8 cellular contexts compared by ENCODE assay signal in the genomic region with DNA sequence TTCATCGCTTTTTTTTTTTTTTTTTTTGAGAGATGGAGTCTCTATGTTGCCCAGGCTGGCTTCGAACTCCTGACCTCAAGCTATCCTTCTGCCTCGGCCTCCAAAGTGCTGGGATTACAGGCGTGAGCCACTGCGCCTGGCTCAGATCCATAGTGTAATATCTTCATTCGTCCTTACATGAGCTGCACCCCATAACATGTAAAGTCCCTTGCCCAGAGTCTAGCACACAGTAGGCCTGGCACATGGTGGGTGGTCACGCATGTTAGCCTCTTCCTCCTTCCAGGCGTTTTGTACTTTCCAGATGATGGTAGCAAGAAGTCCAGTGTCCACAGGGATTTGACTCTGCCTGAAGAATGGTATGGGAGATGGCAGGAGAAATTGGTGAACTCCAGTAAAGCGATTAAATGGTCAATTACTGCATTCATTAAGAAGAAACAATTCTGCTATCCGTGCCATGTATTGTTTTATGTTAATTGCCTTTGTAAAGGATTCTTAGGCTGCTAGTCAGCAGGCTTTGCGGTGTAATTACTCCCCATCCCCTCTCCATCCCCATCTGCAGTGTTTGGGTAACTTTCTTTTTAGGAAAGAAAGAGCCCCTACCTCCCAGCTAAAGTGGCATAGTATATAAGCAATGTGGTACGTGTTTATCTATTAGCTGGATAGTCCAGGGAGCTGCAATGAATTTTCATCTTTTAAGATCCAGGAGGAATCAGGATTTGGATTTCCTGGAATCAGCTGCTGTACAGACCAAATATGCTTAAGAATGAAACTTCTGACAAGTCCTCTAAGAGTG. TPM values are rescaled to one million over a fixed set of nuclear protein-coding genes. Genes with fewer than 3 reads are reported as not detected.
DNase-seq lines count a peak whose midpoint lies in the region; ATAC-seq and TF ChIP-seq lines count a peak whose summit lies in the region.

No MANE protein-coding gene starts in this region.

- TF ChIP-seq CTCF in GM23338 (conservative IDR thresholded peaks at IDR 0.05; ENCODE audit: low read depth in 2 of 2), result no peak

- POLR2A ChIA-PET in activated CD8-positive, alpha-beta T cell treated with anti-CD3 and anti-CD28 coated beads, Interleukin-2, amount 10 ng/mL, durations not matched to agents 7 days and 5 days (lab: Charles Lee), result interaction anchor here (0.6 kb wide), 1 partner anchor 95 kb away, joined by 3 read pairs; no protein-coding TSS in a partner anchor

- H3K9me3 Mint-ChIP-seq in GM23338, result no peaks in the 10 kb centered on the region; the same call in 2 of the 3 replicates
- H3K9me3 Mint-ChIP-seq in activated CD8-positive, alpha-beta T cell treated with anti-CD3 and anti-CD28 coated beads, Interleukin-2, amount 10 ng/mL, durations not matched to agents 7 days and 5 days (ENCODE audit: insufficient read depth), result no peaks in the 10 kb centered on the region

- CTCF ChIA-PET in activated CD8-positive, alpha-beta T cell treated with anti-CD3 and anti-CD28 coated beads, Interleukin-2, amount 10 ng/mL, durations not matched to agents 7 days and 5 days (lab: Charles Lee), result interaction anchor here (1.0 kb wide), 1 partner anchor 8 kb away, joined by 3 read pairs; no protein-coding TSS in a partner anchor

- peaks cover 5% of the 10 kb centered on the region; the same call in 1 of the 3 replicates for H3K36me3 Mint-ChIP-seq in GM23338 (ENCODE audit: low read depth)
- H3K36me3 Mint-ChIP-seq in activated CD8-positive, alpha-beta T cell treated with anti-CD3 and anti-CD28 coated beads, Interleukin-2, amount 10 ng/mL, durations not matched to agents 7 days and 5 days (ENCODE audit: low read depth), result no peaks in the 10 kb centered on the region

- 0 out of 2 replicates have a peak overlapping the region, but pooled peaks have one; percentile 86 for H3K27ac Mint-ChIP-seq in GM23338
- H3K27ac Mint-ChIP-seq in activated CD8-positive, alpha-beta T cell treated with anti-CD3 and anti-CD28 coated beads, Interleukin-2, amount 10 ng/mL, durations not matched to agents 7 days and 5 days, result peak overlapping the region; percentile 70

- peaks cover 11% of the 10 kb centered on the region for H3K4me1 ChIP-seq in GM23338 (ENCODE audit: insufficient read depth)
- H3K4me1 ChIP-seq in iPS-15b (ENCODE audit: control insufficient read depth, insufficient read depth, low read length), result peaks cover 3% of the 10 kb centered on the region

- peak overlapping the region; percentile 94 for H3K4me2 ChIP-seq in GM23338

- peaks cover 4% of the 10 kb centered on the region for H3K27me3 Mint-ChIP-seq in GM23338 (ENCODE audit: insufficient read depth, low read depth, poor library complexity)
- H3K27me3 Mint-ChIP-seq in activated CD8-positive, alpha-beta T cell treated with anti-CD3 and anti-CD28 coated beads, Interleukin-2, amount 10 ng/mL, durations not matched to agents 7 days and 5 days (ENCODE audit: low read depth), result peaks cover 20% of the 10 kb centered on the region

- H3K27ac ChIP-seq in GM23338 (ENCODE audit: low read depth), result no peak overlapping the region
- H3K27ac ChIP-seq in skin epidermis, result peak overlapping the region in 17 of 21 experiments; percentile 18 to 93 (median 83)

- no peaks in the 10 kb centered on the region for H3K9me2 ChIP-seq in GM23338 (ENCODE audit: insufficient read depth)

- peak overlapping the region; percentile 96 for H3K4me3 ChIP-seq in GM23338
- peak overlapping the region; percentile 91 for H3K4me3 ChIP-seq in iPS-15b (ENCODE audit: low read depth, low read length)
- H3K4me3 ChIP-seq in skin epidermis, result peak overlapping the region; percentile 50 to 94 (median 77)

- no peaks in the 10 kb centered on the region for H3F3A ChIP-seq in GM23338 (replicated peaks; ENCODE audit: low read depth)

- H3K27me3 ChIP-seq in GM23338 (ENCODE audit: insufficient read depth), result no peaks in the 10 kb centered on the region
- H3K27me3 ChIP-seq in iPS-15b (ENCODE audit: control insufficient read depth, insufficient read depth, low read length), result no peaks in the 10 kb centered on the region

- peak overlapping the region; percentile 76 for H3K9ac ChIP-seq in iPS-15b (ENCODE audit: low read depth, low read length)

- H3K9me3 ChIP-seq in iPS-15b (ENCODE audit: control insufficient read depth, insufficient read depth, low read length), result no peaks in the 10 kb centered on the region

- H3K36me3 ChIP-seq in GM23338 (ENCODE audit: insufficient read depth) (no peaks in the 10 kb centered on the region), iPS-15b (ENCODE audit: control insufficient read depth, insufficient read depth, low read length) (peaks cover 3% of the 10 kb centered on the region)

- ATAC-seq in GM23338, result no peak
- ATAC-seq in activated CD8-positive, alpha-beta T cell treated with anti-CD3 and anti-CD28 coated beads, Interleukin-2, amount 10 ng/mL, durations not matched to agents 7 days and 5 days, result no peak
- ATAC-seq in GM18873 (IDR thresholded peaks at IDR 0.05; ENCODE audit: low FRiP score, unreplicated experiment), result no peak
- no peak for ATAC-seq in HG03025 (IDR thresholded peaks at IDR 0.05; ENCODE audit: low FRiP score, unreplicated experiment)

- H3K4me1 Mint-ChIP-seq in GM23338, result peaks cover 12% of the 10 kb centered on the region
- peaks cover 32% of the 10 kb centered on the region for H3K4me1 Mint-ChIP-seq in activated CD8-positive, alpha-beta T cell treated with anti-CD3 and anti-CD28 coated beads, Interleukin-2, amount 10 ng/mL, durations not matched to agents 7 days and 5 days (ENCODE audit: low read depth)

- DNase-seq in GM23338 (ENCODE audit: low spot score) (no peak), NCI-H345 treated with DMSO at 0.1 percent for 48 hours (lab: John Stamatoyannopoulos, UW; ENCODE audit: unreplicated experiment) (no peak), NCI-H69 (lab: John Stamatoyannopoulos, UW) (no peak)
- DNase-seq in activated CD8-positive, alpha-beta T cell treated with anti-CD3 and anti-CD28 coated beads, Interleukin-2, amount 10 ng/mL, durations not matched to agents 7 days and 5 days, result no peak

- H2AFZ ChIP-seq in GM23338, result peak overlapping the region; percentile 95

- peaks cover 14% of the 10 kb centered on the region for H4K20me1 ChIP-seq in GM23338 (replicated peaks; ENCODE audit: insufficient read depth)

- H3K79me2 ChIP-seq in GM23338 (replicated peaks; ENCODE audit: insufficient read depth), result peaks cover 43% of the 10 kb centered on the region

- peak overlapping the region; percentile 80 for H3K4me3 Mint-ChIP-seq in GM23338
- peak overlapping the region; percentile 83 for H3K4me3 Mint-ChIP-seq in activated CD8-positive, alpha-beta T cell treated with anti-CD3 and anti-CD28 coated beads, Interleukin-2, amount 10 ng/mL, durations not matched to agents 7 days and 5 days

TF ChIP-seq in GM23338, 12 proteins besides CTCF, POLR2A, EP300 and RAD21 (continues in another document):
- no peak for TF ChIP-seq ZNF331 (CRISPR knock-in tag; IDR thresholded peaks at IDR 0.05; ENCODE audit: low read depth)
- TF ChIP-seq CREB1 (CRISPR knock-in tag; IDR thresholded peaks at IDR 0.05; ENCODE audit: low read depth), result no peak
- no peak for TF ChIP-seq JUNB (IDR thresholded peaks at IDR 0.05; ENCODE audit: unreplicated experiment)

RNA-seq across cellular contexts. Expression of a gene that starts 1.2 kb away (rescaled TPM):
- total RNA-seq in GM23338 (2014; rRNA removed; shearing (Covaris generic)), result 19.2 and 20.4 TPM in 2 replicates
- 8.8 and 10.7 TPM in 2 replicates for polyA plus RNA-seq in GM23338 (2016; fragmentation: Nextera tagmentation; extraction: Ambion mirVana)
- total RNA-seq in activated CD8-positive, alpha-beta T cell treated with anti-CD3 and anti-CD28 coated beads, Interleukin-2, amount 10 ng/mL, durations not matched to agents 7 days and 5 days, result 1 to 10 TPM; 1.6 to 1.8 TPM
